16 cellular contexts compared by ENCODE assay signal in the genomic region with DNA sequence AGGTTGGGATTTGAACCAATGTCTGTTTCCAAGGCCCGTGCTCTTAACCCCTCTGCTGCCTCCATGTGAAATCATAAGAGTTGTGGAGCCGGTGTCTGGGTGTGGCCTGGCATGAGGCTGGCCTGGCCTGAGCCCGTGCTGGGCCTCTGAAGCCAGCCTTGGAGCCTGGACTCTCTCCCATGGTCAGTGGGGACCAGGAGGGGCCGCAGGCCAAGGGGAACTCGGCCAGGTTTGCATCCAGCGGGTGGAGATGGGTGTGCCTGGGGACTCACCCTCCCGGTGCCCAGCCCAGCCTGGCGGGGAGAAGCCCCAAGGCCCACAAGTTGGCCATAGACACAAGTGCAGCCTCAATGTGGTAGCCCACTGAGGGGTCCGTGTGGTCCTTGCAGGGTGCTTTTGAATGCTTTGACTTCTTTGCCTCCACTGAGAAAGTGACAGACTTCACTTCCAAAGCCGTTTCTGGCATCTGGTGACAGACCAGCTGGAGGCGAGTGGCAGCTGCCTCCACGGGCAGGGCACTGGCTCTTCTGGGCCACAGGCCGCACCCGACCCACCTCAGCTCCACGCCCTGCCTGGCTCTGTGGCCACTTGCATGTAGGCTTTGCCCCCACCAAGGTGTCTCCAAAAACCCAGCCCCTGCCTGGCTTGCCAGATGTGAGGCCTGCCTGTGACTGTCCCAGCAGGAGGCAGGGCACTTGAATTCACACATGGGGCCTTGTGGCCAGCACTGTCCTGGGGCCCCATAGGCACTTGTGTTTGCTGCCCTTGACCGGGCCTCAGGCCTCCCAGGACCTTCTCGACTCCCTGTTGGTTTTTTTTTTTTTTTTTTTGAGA. TPM values are rescaled to one million over a fixed set of nuclear protein-coding genes. Genes with fewer than 3 reads are reported as not detected.
A peak's percentile ranks its signal among the peaks of the same experiment; 100 is the strongest.
DNase-seq lines count a peak whose midpoint lies in the region; ATAC-seq, FAIRE-seq and TF ChIP-seq lines count a peak whose summit lies in the region.
"Had no signal": no experiment of that assay in that cellular context is flagged by ENCODE, and none has a peak within 500 bp of the region (broad histone marks: within the 10 kb centered on the region; RNA-seq: fewer than 3 reads in every experiment).

No MANE protein-coding gene starts in this region.

- H3K27me3 ChIP-seq in left ventricle myocardium inferior (ENCODE audit: low read depth): no peaks in the 10 kb centered on the region
- no peaks in the 10 kb centered on the region for H3K27me3 ChIP-seq in RWPE2 (ENCODE audit: insufficient read depth, poor library complexity, severe bottlenecking)

- FAIRE-seq in kidney (lab: Jason Lieb, UNC): no peak

- peak; percentile 26 for ATAC-seq in Right ventricle myocardium superior (ENCODE audit: poor library complexity)
- no peak for ATAC-seq in RWPE2 (ENCODE audit: low read depth)
- ATAC-seq in sciatic nerve: peak; percentile 40
- no peak for ATAC-seq in GM19395 (IDR thresholded peaks at IDR 0.05; ENCODE audit: unreplicated experiment)
- no peak for ATAC-seq in activated T-cell treated with anti-CD3 and anti-CD28 coated beads, Interleukin-2, amount 50 U/mL, for 72 hours (replicated peaks in 1 of 2)
- ATAC-seq: HCT116 had no signal

- no peak overlapping the region for H3K4me3 ChIP-seq in left ventricle myocardium inferior
- H3K4me3 ChIP-seq in RWPE2 (ENCODE audit: severe bottlenecking): no peak overlapping the region
- H3K4me3 ChIP-seq in fibroblast of the aortic adventitia (ENCODE audit: low read depth, low read length): no peak overlapping the region
- H3K4me3 ChIP-seq in kidney (ENCODE audit: low read length in 2 of 2): no peak overlapping the region

- no peaks in the 10 kb centered on the region for H3K36me3 Mint-ChIP-seq in activated T-cell treated with anti-CD3 and anti-CD28 coated beads, Interleukin-2, amount 50 U/mL, for 72 hours (ENCODE audit: insufficient read depth in 2 of 2)

- H3K27ac ChIP-seq in left ventricle myocardium inferior (replicated peaks) (no peak overlapping the region), RWPE2 (ENCODE audit: poor library complexity, severe bottlenecking) (no peak overlapping the region), kidney (ENCODE audit: low read depth in 2 of 2, low read length in 2 of 2) (no peak overlapping the region)

- intact Hi-C loops in Right ventricle myocardium superior (cut with DNase I): no loop called here
- intact Hi-C loops in left ventricle myocardium inferior (cut with micrococcal nuclease): no loop called here
- intact Hi-C loops in sciatic nerve (cut with DNase I): no loop called here
- intact Hi-C loops in kidney (cut with DNase I): no loop called here

- H3K9me3 ChIP-seq in left ventricle myocardium inferior (replicated peaks): no peaks in the 10 kb centered on the region
- no peaks in the 10 kb centered on the region for H3K9me3 ChIP-seq in RWPE2 (ENCODE audit: severe bottlenecking)
- no peaks in the 10 kb centered on the region for H3K9me3 ChIP-seq in kidney (ENCODE audit: control insufficient read depth in 1 of 2, low read length in 2 of 2)
- H3K9me3 ChIP-seq: Caco-2 had no signal

- H3K4me3 Mint-ChIP-seq in activated T-cell treated with anti-CD3 and anti-CD28 coated beads, Interleukin-2, amount 50 U/mL, for 72 hours: no peak overlapping the region
- H3K4me3 Mint-ChIP-seq: CD14-positive monocyte had no signal

- no peaks in the 10 kb centered on the region for H3K27me3 Mint-ChIP-seq in activated T-cell treated with anti-CD3 and anti-CD28 coated beads, Interleukin-2, amount 50 U/mL, for 72 hours (ENCODE audit: low read depth)

- no peaks in the 10 kb centered on the region for H3K4me1 Mint-ChIP-seq in activated T-cell treated with anti-CD3 and anti-CD28 coated beads, Interleukin-2, amount 50 U/mL, for 72 hours (ENCODE audit: low read depth)
- H3K4me1 Mint-ChIP-seq: CD14-positive monocyte had no signal

- DNase-seq in Right ventricle myocardium superior: peak; percentile 53
- DNase-seq in left ventricle myocardium inferior: no peak
- peak; percentile 56 for DNase-seq in RWPE2 (ENCODE audit: low spot score)
- DNase-seq in fibroblast of the aortic adventitia (ENCODE audit: low read depth): peak; percentile 16
- no peak for DNase-seq in sciatic nerve (ENCODE audit: low spot score)
- DNase-seq in kidney: no peak
- DNase-seq in activated T-cell treated with anti-CD3 and anti-CD28 coated beads, Interleukin-2, amount 50 U/mL, for 72 hours: no peak
- DNase-seq: Caco-2, NCI-H1417 treated with DMSO at 0.1 percent for 48 hours, NCI-H2081, NCI-H510A treated with DMSO at 0.1 percent for 48 hours had no signal

- peaks cover 33% of the 10 kb centered on the region for H3K36me3 ChIP-seq in left ventricle myocardium inferior
- no peaks in the 10 kb centered on the region; the same call in none of the 2 replicates for H3K36me3 ChIP-seq in RWPE2 (ENCODE audit: low read depth)
- peaks cover 5 to 6% of the 10 kb centered on the region in 2 donors for H3K36me3 ChIP-seq in kidney (ENCODE audit: control insufficient read depth in 1 of 2, insufficient read depth in 2 of 2, low read length in 2 of 2)

- TF ChIP-seq CTCF in left ventricle myocardium inferior (IDR thresholded peaks at IDR 0.05; ENCODE audit: borderline replicate concordance) (no peak), RWPE2 (IDR thresholded peaks at IDR 0.05; ENCODE audit: poor library complexity, severe bottlenecking) (no peak), fibroblast of the aortic adventitia (IDR thresholded peaks at IDR 0.05; ENCODE audit: insufficient read depth, low read length) (no peak), kidney (IDR thresholded peaks at IDR 0.05; ENCODE audit: borderline replicate concordance, extremely low read depth, insufficient read depth) (no peak)

- no peaks in the 10 kb centered on the region for H3K9me3 Mint-ChIP-seq in activated T-cell treated with anti-CD3 and anti-CD28 coated beads, Interleukin-2, amount 50 U/mL, for 72 hours
- H3K9me3 Mint-ChIP-seq: CD14-positive monocyte had no signal

- H3K4me1 ChIP-seq in left ventricle myocardium inferior: peaks cover 20% of the 10 kb centered on the region
- H3K4me1 ChIP-seq in RWPE2 (ENCODE audit: insufficient read depth, poor library complexity, severe bottlenecking): peaks cover 17% of the 10 kb centered on the region
- H3K4me1 ChIP-seq in kidney (ENCODE audit: control insufficient read depth in 1 of 2, insufficient read depth in 1 of 2, low read depth in 1 of 2, low read length in 2 of 2): peaks cover 10 to 16% of the 10 kb centered on the region in 2 donors

- H3K27ac Mint-ChIP-seq in activated T-cell treated with anti-CD3 and anti-CD28 coated beads, Interleukin-2, amount 50 U/mL, for 72 hours: no peak overlapping the region

- no peak overlapping the region for H3K9ac ChIP-seq in kidney (ENCODE audit: low read length in 2 of 2)

RNA-seq across cellular contexts. Expression of a gene that starts 26.1 kb away (rescaled TPM):
- total RNA-seq in Right ventricle myocardium superior: not detected
- total RNA-seq in left ventricle myocardium inferior: not detected
- not detected in 2 replicates for total RNA-seq in fibroblast of the aortic adventitia (ENCODE audit: low replicate concordance)
- total RNA-seq in sciatic nerve: not detected
- total RNA-seq in kidney: 0.60 TPM
- polyA plus RNA-seq in kidney (ENCODE audit: insufficient read depth, low read depth, low replicate concordance): 5.5 TPM
- total RNA-seq in activated T-cell treated with anti-CD3 and anti-CD28 coated beads, Interleukin-2, amount 50 U/mL, for 72 hours: not detected
- total RNA-seq: A673, HT1080 had no signal
- polyA plus RNA-seq: CD14-positive monocyte had no signal

RNA-seq across cellular contexts. Expression of a gene that starts 33.4 kb away (rescaled TPM):
- total RNA-seq in Right ventricle myocardium superior: not detected
- not detected for total RNA-seq in left ventricle myocardium inferior
- total RNA-seq in fibroblast of the aortic adventitia (ENCODE audit: low replicate concordance): not detected in 2 replicates
- not detected for total RNA-seq in sciatic nerve
- not detected for total RNA-seq in kidney
- not detected for polyA plus RNA-seq in kidney (ENCODE audit: insufficient read depth, low read depth, low replicate concordance)
- not detected for total RNA-seq in activated T-cell treated with anti-CD3 and anti-CD28 coated beads, Interleukin-2, amount 50 U/mL, for 72 hours
- total RNA-seq: A673, Caco-2, HT1080 had no signal
- polyA plus RNA-seq: CD14-positive monocyte had no signal

RNA-seq across cellular contexts. Expression of a gene that starts 45.0 kb away (rescaled TPM):
- total RNA-seq in Right ventricle myocardium superior: 14.0 TPM
- 17.0 TPM for total RNA-seq in left ventricle myocardium inferior
- total RNA-seq in fibroblast of the aortic adventitia (ENCODE audit: low replicate concordance): 7.6 and 9.0 TPM in 2 replicates
- total RNA-seq in sciatic nerve: 43.5 TPM
- 55.6 TPM for total RNA-seq in kidney
- 52.5 TPM for polyA plus RNA-seq in kidney (ENCODE audit: insufficient read depth, low read depth, low replicate concordance)
- total RNA-seq in activated T-cell treated with anti-CD3 and anti-CD28 coated beads, Interleukin-2, amount 50 U/mL, for 72 hours: 10 to 100 TPM; 12.9 to 17.0 TPM

Comparison
In these comparisons a context has a peak if more than half of its experiments do, and no peak if none do; other contexts are left out.
1. DNase-seq: peak in Right ventricle myocardium superior (single experiment), RWPE2 (single experiment) and fibroblast of the aortic adventitia (single experiment); none in left ventricle myocardium inferior (single experiment), sciatic nerve (single experiment), kidney (single experiment) and activated T-cell treated with anti-CD3 and anti-CD28 coated beads, Interleukin-2, amount 50 U/mL, for 72 hours (0 of 2).
2. ATAC-seq: peak in Right ventricle myocardium superior (single experiment) and sciatic nerve (single experiment); none in RWPE2 (single experiment), GM19395 (single experiment) and activated T-cell treated with anti-CD3 and anti-CD28 coated beads, Interleukin-2, amount 50 U/mL, for 72 hours (0 of 2).